In genomic region chr11:62805044-62805892, GRCh38 we compare ENCODE assay signal across 2 cellular contexts.
TF ChIP-seq lines count a peak whose summit lies in the region.

TSS of gene NXF1 (minus strand) at chr11:62805440. CDS start at chr11:62805356, 84 bp downstream.

TF ChIP-seq in A549, 52 proteins besides CTCF, POLR2A, EP300 and RAD21 (continued from another document):
- peak; percentile 64 for TF ChIP-seq MAX (IDR thresholded peaks at IDR 0.05)
- TF ChIP-seq, protein P1, sequence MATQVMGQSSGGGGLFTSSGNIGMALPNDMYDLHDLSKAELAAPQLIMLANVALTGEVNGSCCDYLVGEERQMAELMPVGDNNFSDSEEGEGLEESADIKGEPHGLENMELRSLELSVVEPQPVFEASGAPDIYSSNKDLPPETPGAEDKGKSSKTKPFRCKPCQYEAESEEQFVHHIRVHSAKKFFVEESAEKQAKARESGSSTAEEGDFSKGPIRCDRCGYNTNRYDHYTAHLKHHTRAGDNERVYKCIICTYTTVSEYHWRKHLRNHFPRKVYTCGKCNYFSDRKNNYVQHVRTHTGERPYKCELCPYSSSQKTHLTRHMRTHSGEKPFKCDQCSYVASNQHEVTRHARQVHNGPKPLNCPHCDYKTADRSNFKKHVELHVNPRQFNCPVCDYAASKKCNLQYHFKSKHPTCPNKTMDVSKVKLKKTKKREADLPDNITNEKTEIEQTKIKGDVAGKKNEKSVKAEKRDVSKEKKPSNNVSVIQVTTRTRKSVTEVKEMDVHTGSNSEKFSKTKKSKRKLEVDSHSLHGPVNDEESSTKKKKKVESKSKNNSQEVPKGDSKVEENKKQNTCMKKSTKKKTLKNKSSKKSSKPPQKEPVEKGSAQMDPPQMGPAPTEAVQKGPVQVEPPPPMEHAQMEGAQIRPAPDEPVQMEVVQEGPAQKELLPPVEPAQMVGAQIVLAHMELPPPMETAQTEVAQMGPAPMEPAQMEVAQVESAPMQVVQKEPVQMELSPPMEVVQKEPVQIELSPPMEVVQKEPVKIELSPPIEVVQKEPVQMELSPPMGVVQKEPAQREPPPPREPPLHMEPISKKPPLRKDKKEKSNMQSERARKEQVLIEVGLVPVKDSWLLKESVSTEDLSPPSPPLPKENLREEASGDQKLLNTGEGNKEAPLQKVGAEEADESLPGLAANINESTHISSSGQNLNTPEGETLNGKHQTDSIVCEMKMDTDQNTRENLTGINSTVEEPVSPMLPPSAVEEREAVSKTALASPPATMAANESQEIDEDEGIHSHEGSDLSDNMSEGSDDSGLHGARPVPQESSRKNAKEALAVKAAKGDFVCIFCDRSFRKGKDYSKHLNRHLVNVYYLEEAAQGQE (IDR thresholded peaks at IDR 0.05) = peak; percentile 49; the same call in 1 of the 2 replicates
- TF ChIP-seq BHLHE40 (IDR thresholded peaks at IDR 0.05; ENCODE audit: low read depth, low read length) = 0 out of 2 replicates have a peak, but pooled peaks have one; percentile 6
- 0 out of 2 replicates have a peak, but pooled peaks have one; percentile 31 for TF ChIP-seq FOSB (CRISPR knock-in tag; IDR thresholded peaks at IDR 0.05)
- TF ChIP-seq JUNB (IDR thresholded peaks at IDR 0.05) = no peak
- TF ChIP-seq PHF8 (IDR thresholded peaks at IDR 0.05; ENCODE audit: borderline replicate concordance, low read depth) = peak; percentile 99
- TF ChIP-seq BCL3 (IDR thresholded peaks at IDR 0.05) = peak; percentile 99
- peak; percentile 94 to 99 for TF ChIP-seq JUN (IDR thresholded peaks at IDR 0.05)
- TF ChIP-seq TP53 (CRISPR knock-in tag; IDR thresholded peaks at IDR 0.05) = peak; percentile 87; the same call in 1 of the 2 replicates
- no peak for TF ChIP-seq KDM1A (IDR thresholded peaks at IDR 0.05; ENCODE audit: low read depth)
- TF ChIP-seq GATA3 (IDR thresholded peaks at IDR 0.05; ENCODE audit: borderline replicate concordance) = peak; percentile 46; the same call in 1 of the 2 replicates
- peak; percentile 30; the same call in 1 of the 2 replicates for TF ChIP-seq MAZ (IDR thresholded peaks at IDR 0.05; ENCODE audit: borderline replicate concordance, low read depth, low read length)
- no peak; the same call in 1 of the 2 replicates for TF ChIP-seq CBX8 (IDR thresholded peaks at IDR 0.05)
- TF ChIP-seq HEYL (CRISPR knock-in tag; IDR thresholded peaks at IDR 0.05) = no peak
- TF ChIP-seq TFCP2L1 (CRISPR knock-in tag; IDR thresholded peaks at IDR 0.05) = peak; percentile 79; the same call in 1 of the 2 replicates

TF ChIP-seq in K562, 482 proteins besides CTCF, POLR2A, EP300 and RAD21 (continued from another document and continues in another):
- TF ChIP-seq, protein P2, sequence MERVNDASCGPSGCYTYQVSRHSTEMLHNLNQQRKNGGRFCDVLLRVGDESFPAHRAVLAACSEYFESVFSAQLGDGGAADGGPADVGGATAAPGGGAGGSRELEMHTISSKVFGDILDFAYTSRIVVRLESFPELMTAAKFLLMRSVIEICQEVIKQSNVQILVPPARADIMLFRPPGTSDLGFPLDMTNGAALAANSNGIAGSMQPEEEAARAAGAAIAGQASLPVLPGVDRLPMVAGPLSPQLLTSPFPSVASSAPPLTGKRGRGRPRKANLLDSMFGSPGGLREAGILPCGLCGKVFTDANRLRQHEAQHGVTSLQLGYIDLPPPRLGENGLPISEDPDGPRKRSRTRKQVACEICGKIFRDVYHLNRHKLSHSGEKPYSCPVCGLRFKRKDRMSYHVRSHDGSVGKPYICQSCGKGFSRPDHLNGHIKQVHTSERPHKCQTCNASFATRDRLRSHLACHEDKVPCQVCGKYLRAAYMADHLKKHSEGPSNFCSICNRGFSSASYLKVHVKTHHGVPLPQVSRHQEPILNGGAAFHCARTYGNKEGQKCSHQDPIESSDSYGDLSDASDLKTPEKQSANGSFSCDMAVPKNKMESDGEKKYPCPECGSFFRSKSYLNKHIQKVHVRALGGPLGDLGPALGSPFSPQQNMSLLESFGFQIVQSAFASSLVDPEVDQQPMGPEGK (CRISPR knock-in tag; IDR thresholded peaks at IDR 0.05; ENCODE audit: borderline replicate concordance) = no peak
- TF ChIP-seq, protein P3, sequence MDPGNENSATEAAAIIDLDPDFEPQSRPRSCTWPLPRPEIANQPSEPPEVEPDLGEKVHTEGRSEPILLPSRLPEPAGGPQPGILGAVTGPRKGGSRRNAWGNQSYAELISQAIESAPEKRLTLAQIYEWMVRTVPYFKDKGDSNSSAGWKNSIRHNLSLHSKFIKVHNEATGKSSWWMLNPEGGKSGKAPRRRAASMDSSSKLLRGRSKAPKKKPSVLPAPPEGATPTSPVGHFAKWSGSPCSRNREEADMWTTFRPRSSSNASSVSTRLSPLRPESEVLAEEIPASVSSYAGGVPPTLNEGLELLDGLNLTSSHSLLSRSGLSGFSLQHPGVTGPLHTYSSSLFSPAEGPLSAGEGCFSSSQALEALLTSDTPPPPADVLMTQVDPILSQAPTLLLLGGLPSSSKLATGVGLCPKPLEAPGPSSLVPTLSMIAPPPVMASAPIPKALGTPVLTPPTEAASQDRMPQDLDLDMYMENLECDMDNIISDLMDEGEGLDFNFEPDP (CRISPR knock-in tag; IDR thresholded peaks at IDR 0.05) = no peak
- TF ChIP-seq SLC30A9 (CRISPR knock-in tag; IDR thresholded peaks at IDR 0.05) (no peak), SIX5 (IDR thresholded peaks at IDR 0.05; ENCODE audit: borderline replicate concordance in 1 of 2, insufficient read depth in 1 of 2, low read depth in 1 of 2, low read length in 2 of 2) (no peak), FOXM1 (IDR thresholded peaks at IDR 0.05; ENCODE audit: low read depth) (no peak), FOXM1 (CRISPR knock-in tag; IDR thresholded peaks at IDR 0.05; ENCODE audit: low read depth) (peak; percentile 87; the same call in 1 of the 2 replicates), KLF6 (CRISPR knock-in tag; IDR thresholded peaks at IDR 0.05; ENCODE audit: borderline replicate concordance) (no peak), POLR2AphosphoS2 (IDR thresholded peaks at IDR 0.05; ENCODE audit: low read length) (peak; percentile 97), ZNF354B (CRISPR knock-in tag; IDR thresholded peaks at IDR 0.05) (no peak), AFF4 (CRISPR knock-in tag; IDR thresholded peaks at IDR 0.05) (peak; percentile 99), ZFX (CRISPR knock-in tag; IDR thresholded peaks at IDR 0.05) (peak; percentile 98), TGIF2 (CRISPR knock-in tag; IDR thresholded peaks at IDR 0.05) (peak; percentile 71; the same call in 1 of the 2 replicates), CBFB (CRISPR knock-in tag; IDR thresholded peaks at IDR 0.05) (no peak), CHD4 (IDR thresholded peaks at IDR 0.05; ENCODE audit: insufficient read depth, insufficient replicate concordance, low read depth, low read length, poor library complexity, severe bottlenecking) (no peak), KDM1A (IDR thresholded peaks at IDR 0.05) (no peak), FOXA3 (CRISPR knock-in tag; conservative IDR thresholded peaks at IDR 0.05 in 1 of 2, IDR thresholded peaks at IDR 0.05 in 1 of 2) (no peak), ZNF224 (CRISPR knock-in tag; IDR thresholded peaks at IDR 0.05) (peak; percentile 76; the same call in 1 of the 2 replicates), ZZZ3 (IDR thresholded peaks at IDR 0.05) (no peak), ZNF124 (CRISPR knock-in tag; IDR thresholded peaks at IDR 0.05) (no peak), HMGN3 (IDR thresholded peaks at IDR 0.05; ENCODE audit: borderline replicate concordance, extremely low read depth, insufficient read length, low read depth, low read length) (peak; percentile 93), MAFK (IDR thresholded peaks at IDR 0.05; ENCODE audit: low read length) (no peak), ZNF512 (tag; IDR thresholded peaks at IDR 0.05) (no peak), SRSF9 (IDR thresholded peaks at IDR 0.05; ENCODE audit: borderline replicate concordance, low read depth, low read length) (no peak), ZNF696 (CRISPR knock-in tag; conservative IDR thresholded peaks at IDR 0.05) (no peak), ZKSCAN1 (IDR thresholded peaks at IDR 0.05; ENCODE audit: low read depth, low read length) (peak; percentile 64; the same call in 1 of the 2 replicates), MYBL2 (IDR thresholded peaks at IDR 0.05; ENCODE audit: low read depth) (no peak), MYBL2 (CRISPR knock-in tag; IDR thresholded peaks at IDR 0.05; ENCODE audit: borderline replicate concordance) (no peak), MXD1 (CRISPR knock-in tag; IDR thresholded peaks at IDR 0.05; ENCODE audit: borderline replicate concordance, poor library complexity, severe bottlenecking) (peak; percentile 64), SMARCB1 (IDR thresholded peaks at IDR 0.05; ENCODE audit: insufficient read length, low read depth) (no peak), TBP (optimal IDR thresholded peaks at IDR 0.05; ENCODE audit: low read depth, low read length) (peak; percentile 99), MTA1 (IDR thresholded peaks at IDR 0.05; ENCODE audit: borderline replicate concordance) (peak; percentile 97), XRCC3 (IDR thresholded peaks at IDR 0.05) (no peak), FOXP1 (CRISPR knock-in tag; IDR thresholded peaks at IDR 0.05) (peak; percentile 15; the same call in 1 of the 2 replicates), ZNF282 (CRISPR knock-in tag; IDR thresholded peaks at IDR 0.05) (no peak; the same call in 1 of the 2 replicates), YBX1 (IDR thresholded peaks at IDR 0.05) (no peak), ASH1L (IDR thresholded peaks at IDR 0.05; ENCODE audit: borderline replicate concordance, low read depth, partially characterized antibody) (no peak), ZNF444 (CRISPR knock-in tag; IDR thresholded peaks at IDR 0.05) (no peak), HIVEP1 (CRISPR knock-in tag; IDR thresholded peaks at IDR 0.05) (no peak; the same call in 1 of the 2 replicates)
- TF ChIP-seq, protein P4, sequence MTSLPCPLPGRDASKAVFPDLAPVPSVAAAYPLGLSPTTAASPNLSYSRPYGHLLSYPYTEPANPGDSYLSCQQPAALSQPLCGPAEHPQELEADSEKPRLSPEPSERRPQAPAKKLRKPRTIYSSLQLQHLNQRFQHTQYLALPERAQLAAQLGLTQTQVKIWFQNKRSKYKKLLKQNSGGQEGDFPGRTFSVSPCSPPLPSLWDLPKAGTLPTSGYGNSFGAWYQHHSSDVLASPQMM (CRISPR knock-in tag; IDR thresholded peaks at IDR 0.05) = no peak
- TF ChIP-seq, protein P5, sequence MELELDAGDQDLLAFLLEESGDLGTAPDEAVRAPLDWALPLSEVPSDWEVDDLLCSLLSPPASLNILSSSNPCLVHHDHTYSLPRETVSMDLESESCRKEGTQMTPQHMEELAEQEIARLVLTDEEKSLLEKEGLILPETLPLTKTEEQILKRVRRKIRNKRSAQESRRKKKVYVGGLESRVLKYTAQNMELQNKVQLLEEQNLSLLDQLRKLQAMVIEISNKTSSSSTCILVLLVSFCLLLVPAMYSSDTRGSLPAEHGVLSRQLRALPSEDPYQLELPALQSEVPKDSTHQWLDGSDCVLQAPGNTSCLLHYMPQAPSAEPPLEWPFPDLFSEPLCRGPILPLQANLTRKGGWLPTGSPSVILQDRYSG (tag; conservative IDR thresholded peaks at IDR 0.05; ENCODE audit: low read depth) = no peak
- TF ChIP-seq, protein P6, sequence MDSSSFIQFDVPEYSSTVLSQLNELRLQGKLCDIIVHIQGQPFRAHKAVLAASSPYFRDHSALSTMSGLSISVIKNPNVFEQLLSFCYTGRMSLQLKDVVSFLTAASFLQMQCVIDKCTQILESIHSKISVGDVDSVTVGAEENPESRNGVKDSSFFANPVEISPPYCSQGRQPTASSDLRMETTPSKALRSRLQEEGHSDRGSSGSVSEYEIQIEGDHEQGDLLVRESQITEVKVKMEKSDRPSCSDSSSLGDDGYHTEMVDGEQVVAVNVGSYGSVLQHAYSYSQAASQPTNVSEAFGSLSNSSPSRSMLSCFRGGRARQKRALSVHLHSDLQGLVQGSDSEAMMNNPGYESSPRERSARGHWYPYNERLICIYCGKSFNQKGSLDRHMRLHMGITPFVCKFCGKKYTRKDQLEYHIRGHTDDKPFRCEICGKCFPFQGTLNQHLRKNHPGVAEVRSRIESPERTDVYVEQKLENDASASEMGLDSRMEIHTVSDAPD (CRISPR knock-in tag; IDR thresholded peaks at IDR 0.05) = no peak
